2 cellular contexts compared by ENCODE assay signal in the genomic region with DNA sequence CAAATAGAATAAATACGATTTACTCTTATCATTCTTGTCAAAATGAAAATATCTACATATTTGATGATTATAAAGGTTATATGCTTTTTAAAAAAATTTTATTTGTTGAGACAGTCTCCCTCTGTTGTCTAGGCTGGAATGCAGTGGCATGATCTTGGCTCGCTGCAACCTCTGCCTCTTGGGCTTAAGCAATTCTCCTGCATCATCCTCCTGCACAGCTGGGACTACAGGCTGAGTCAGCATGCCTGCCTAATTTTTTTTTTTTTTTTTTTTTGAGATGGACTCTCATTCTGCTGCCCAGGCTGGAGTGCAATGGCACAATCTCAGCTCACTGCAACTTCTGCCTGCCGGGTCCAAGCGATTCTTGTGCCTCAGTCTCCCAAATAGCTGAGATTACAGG.
TF ChIP-seq lines count a peak whose summit lies in the region.

No MANE protein-coding gene starts in this region.

TF ChIP-seq in SK-N-SH treated with all-trans-retinoic acid at 6 μM for 48 hours, 23 proteins besides CTCF, POLR2A, EP300 and RAD21:
- TF ChIP-seq TOX (CRISPR knock-in tag; IDR thresholded peaks at IDR 0.05; ENCODE audit: borderline replicate concordance) = no peak
- no peak for TF ChIP-seq ZNF565 (CRISPR knock-in tag; conservative IDR thresholded peaks at IDR 0.05; ENCODE audit: low read depth)
- no peak for TF ChIP-seq TCF4 (CRISPR knock-in tag; IDR thresholded peaks at IDR 0.05; ENCODE audit: borderline replicate concordance)
- no peak for TF ChIP-seq CSDC2 (CRISPR knock-in tag; IDR thresholded peaks at IDR 0.05)
- TF ChIP-seq, protein P1, sequence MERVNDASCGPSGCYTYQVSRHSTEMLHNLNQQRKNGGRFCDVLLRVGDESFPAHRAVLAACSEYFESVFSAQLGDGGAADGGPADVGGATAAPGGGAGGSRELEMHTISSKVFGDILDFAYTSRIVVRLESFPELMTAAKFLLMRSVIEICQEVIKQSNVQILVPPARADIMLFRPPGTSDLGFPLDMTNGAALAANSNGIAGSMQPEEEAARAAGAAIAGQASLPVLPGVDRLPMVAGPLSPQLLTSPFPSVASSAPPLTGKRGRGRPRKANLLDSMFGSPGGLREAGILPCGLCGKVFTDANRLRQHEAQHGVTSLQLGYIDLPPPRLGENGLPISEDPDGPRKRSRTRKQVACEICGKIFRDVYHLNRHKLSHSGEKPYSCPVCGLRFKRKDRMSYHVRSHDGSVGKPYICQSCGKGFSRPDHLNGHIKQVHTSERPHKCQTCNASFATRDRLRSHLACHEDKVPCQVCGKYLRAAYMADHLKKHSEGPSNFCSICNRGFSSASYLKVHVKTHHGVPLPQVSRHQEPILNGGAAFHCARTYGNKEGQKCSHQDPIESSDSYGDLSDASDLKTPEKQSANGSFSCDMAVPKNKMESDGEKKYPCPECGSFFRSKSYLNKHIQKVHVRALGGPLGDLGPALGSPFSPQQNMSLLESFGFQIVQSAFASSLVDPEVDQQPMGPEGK (CRISPR knock-in tag; IDR thresholded peaks at IDR 0.05; ENCODE audit: borderline replicate concordance) = no peak
- TF ChIP-seq SNAI2 (CRISPR knock-in tag; IDR thresholded peaks at IDR 0.05) = no peak
- no peak for TF ChIP-seq ZC3H10 (CRISPR knock-in tag; IDR thresholded peaks at IDR 0.05)
- TF ChIP-seq PPARA (CRISPR knock-in tag; IDR thresholded peaks at IDR 0.05; ENCODE audit: borderline replicate concordance) = no peak
- TF ChIP-seq TSHZ2 (CRISPR knock-in tag; IDR thresholded peaks at IDR 0.05) = no peak
- no peak for TF ChIP-seq CREB5 (CRISPR knock-in tag; IDR thresholded peaks at IDR 0.05; ENCODE audit: low read depth)
TF ChIP-seq in SK-N-SH treated with all-trans-retinoic acid at 6 μM for 48 hours: peak in this region for 0.

TF ChIP-seq in SK-N-SH, 30 proteins besides CTCF, POLR2A, EP300 and RAD21:
- no peak for TF ChIP-seq TAF1 (IDR thresholded peaks at IDR 0.05; ENCODE audit: borderline replicate concordance, low read depth, low read length)
- no peak for TF ChIP-seq TCF12 (IDR thresholded peaks at IDR 0.05)
- TF ChIP-seq FOSL2 (IDR thresholded peaks at IDR 0.05; ENCODE audit: borderline replicate concordance, low read depth) = no peak
- TF ChIP-seq, protein P2, sequence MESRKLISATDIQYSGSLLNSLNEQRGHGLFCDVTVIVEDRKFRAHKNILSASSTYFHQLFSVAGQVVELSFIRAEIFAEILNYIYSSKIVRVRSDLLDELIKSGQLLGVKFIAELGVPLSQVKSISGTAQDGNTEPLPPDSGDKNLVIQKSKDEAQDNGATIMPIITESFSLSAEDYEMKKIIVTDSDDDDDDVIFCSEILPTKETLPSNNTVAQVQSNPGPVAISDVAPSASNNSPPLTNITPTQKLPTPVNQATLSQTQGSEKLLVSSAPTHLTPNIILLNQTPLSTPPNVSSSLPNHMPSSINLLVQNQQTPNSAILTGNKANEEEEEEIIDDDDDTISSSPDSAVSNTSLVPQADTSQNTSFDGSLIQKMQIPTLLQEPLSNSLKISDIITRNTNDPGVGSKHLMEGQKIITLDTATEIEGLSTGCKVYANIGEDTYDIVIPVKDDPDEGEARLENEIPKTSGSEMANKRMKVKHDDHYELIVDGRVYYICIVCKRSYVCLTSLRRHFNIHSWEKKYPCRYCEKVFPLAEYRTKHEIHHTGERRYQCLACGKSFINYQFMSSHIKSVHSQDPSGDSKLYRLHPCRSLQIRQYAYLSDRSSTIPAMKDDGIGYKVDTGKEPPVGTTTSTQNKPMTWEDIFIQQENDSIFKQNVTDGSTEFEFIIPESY (IDR thresholded peaks at IDR 0.05; ENCODE audit: borderline replicate concordance, low read depth) = no peak
- no peak for TF ChIP-seq RFX5 (IDR thresholded peaks at IDR 0.05; ENCODE audit: low read length)
